Comparison of ENCODE assay signal across 19 cellular contexts in the genomic region with DNA sequence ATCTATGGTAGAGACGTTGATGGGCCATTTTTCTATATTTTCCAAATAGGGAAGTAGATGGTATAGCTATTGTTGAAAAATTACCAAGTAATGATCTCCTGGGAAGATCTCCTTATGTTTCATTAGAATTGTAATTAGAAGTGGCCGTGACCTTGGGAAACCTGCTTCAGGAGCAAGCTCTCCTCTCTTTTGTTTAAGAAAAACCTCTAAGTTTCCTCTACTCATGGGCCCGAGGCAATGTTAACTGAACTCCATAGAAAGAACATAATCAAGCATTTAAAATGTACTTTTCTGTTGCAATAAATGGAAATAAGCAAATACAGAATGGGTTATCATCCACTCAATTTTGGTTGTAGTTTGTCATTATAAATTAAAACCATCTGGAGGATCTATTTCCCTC.
DNase-seq lines count a peak whose midpoint lies in the region; ATAC-seq and TF ChIP-seq lines count a peak whose summit lies in the region.
"Had no signal": no experiment of that assay in that cellular context is flagged by ENCODE, and none has a peak within 500 bp of the region (broad histone marks: within the 10 kb centered on the region; RNA-seq: fewer than 3 reads in every experiment).

No MANE protein-coding gene starts in this region.

- peaks cover 6% of the 10 kb centered on the region for H3K9me3 Mint-ChIP-seq in nephron progenitor cell
- H3K9me3 Mint-ChIP-seq: CD8-positive, alpha-beta memory T cell; GM23338; HFFc6 had no signal

- H3K4me1 Mint-ChIP-seq in nephron progenitor cell = peaks cover 30% of the 10 kb centered on the region
- H3K4me1 Mint-ChIP-seq: CD4-positive, CD25-positive, alpha-beta regulatory T cell; CD8-positive, alpha-beta memory T cell had no signal

- H3K27me3 ChIP-seq in SJCRH30 = no peaks in the 10 kb centered on the region
- H3K27me3 ChIP-seq in esophagus muscularis mucosa = no peaks in the 10 kb centered on the region
- no peaks in the 10 kb centered on the region for H3K27me3 ChIP-seq in thoracic aorta (replicated peaks; ENCODE audit: insufficient read depth)

- no peak for TF ChIP-seq POLR2A in esophagus muscularis mucosa (IDR thresholded peaks at IDR 0.05; ENCODE audit: low read depth)

- H3K4me1 ChIP-seq in SJCRH30 = peaks cover 23% of the 10 kb centered on the region
- peaks cover 5 to 31% (median 25%) of the 10 kb centered on the region in 4 donors for H3K4me1 ChIP-seq in esophagus muscularis mucosa
- peaks cover 5 to 47% of the 10 kb centered on the region in 2 donors for H3K4me1 ChIP-seq in thoracic aorta (ENCODE audit: control insufficient read depth in 1 of 2, low read depth in 2 of 2)
- H3K4me1 ChIP-seq: BE2C had no signal

- no peaks in the 10 kb centered on the region for H3K9me3 ChIP-seq in SJCRH30 (replicated peaks)
- H3K9me3 ChIP-seq in esophagus muscularis mucosa = no peaks in the 10 kb centered on the region
- H3K9me3 ChIP-seq in thoracic aorta = no peaks in the 10 kb centered on the region
- H3K9me3 ChIP-seq: BE2C had no signal

- H3K36me3 Mint-ChIP-seq in nephron progenitor cell (ENCODE audit: low read depth) = no peaks in the 10 kb centered on the region
- H3K36me3 Mint-ChIP-seq: CD4-positive, CD25-positive, alpha-beta regulatory T cell; CD8-positive, alpha-beta memory T cell had no signal

- DNase-seq in SJCRH30 (no peak), esophagus muscularis mucosa (ENCODE audit: extremely low spot score) (no peak), thoracic aorta (ENCODE audit: low spot score) (no peak), nephron progenitor cell (no peak), NCI-H526 treated with DMSO at 0.1 percent for 48 hours (lab: John Stamatoyannopoulos, UW) (no peak)
- DNase-seq: ACHN; BE2C; CD4-positive, CD25-positive, alpha-beta regulatory T cell; CD8-positive, alpha-beta memory T cell; COR-L47; DMS 273 treated with DMSO at 0.1 percent for 48 hours; DMS53; DND-41; EL; HFFc6 had no signal

- peaks cover 3% of the 10 kb centered on the region for H3K27me3 Mint-ChIP-seq in nephron progenitor cell (ENCODE audit: low read depth, poor library complexity)

- intact Hi-C loops in esophagus muscularis mucosa (cut with DNase I) = no loop called here

- TF ChIP-seq CTCF in esophagus muscularis mucosa (IDR thresholded peaks at IDR 0.05) (no peak), thoracic aorta (IDR thresholded peaks at IDR 0.05) (no peak), nephron progenitor cell (IDR thresholded peaks at IDR 0.05) (no peak)

- H3K36me3 ChIP-seq in SJCRH30 (no peaks in the 10 kb centered on the region), esophagus muscularis mucosa (no peaks in the 10 kb centered on the region), thoracic aorta (no peaks in the 10 kb centered on the region)
- H3K36me3 ChIP-seq: BE2C had no signal

- H3K27ac Mint-ChIP-seq in nephron progenitor cell = no peak overlapping the region
- H3K27ac Mint-ChIP-seq: CD4-positive, CD25-positive, alpha-beta regulatory T cell; CD8-positive, alpha-beta memory T cell; GM23338; HFFc6 had no signal

- WGBS in esophagus muscularis mucosa = 89% methylated on average over 3 of the region's 3 CpGs

- no peak for TF ChIP-seq EP300 in esophagus muscularis mucosa (IDR thresholded peaks at IDR 0.05)

- no peak for ATAC-seq in thoracic aorta (ENCODE audit: insufficient number of reproducible peaks, low FRiP score, low read depth)
- no peak for ATAC-seq in GM21723 (IDR thresholded peaks at IDR 0.05; ENCODE audit: unreplicated experiment)
- ATAC-seq: GM23338, HCT116 had no signal

- no peak overlapping the region for H3K4me3 Mint-ChIP-seq in nephron progenitor cell
- H3K4me3 Mint-ChIP-seq: CD4-positive, CD25-positive, alpha-beta regulatory T cell; CD8-positive, alpha-beta memory T cell; GM23338; HFFc6 had no signal

- H3K27ac ChIP-seq in SJCRH30 (peak overlapping the region; percentile 92), esophagus muscularis mucosa (replicated peaks in 1 of 4) (peak overlapping the region in 3 of 4 donors; percentile 26 to 47 (median 45)), thoracic aorta (peak overlapping the region; percentile 40 to 47)
- H3K27ac ChIP-seq: HL-60 had no signal

- H3K4me3 ChIP-seq in SJCRH30 (no peak overlapping the region), esophagus muscularis mucosa (no peak overlapping the region), thoracic aorta (no peak overlapping the region)
- H3K4me3 ChIP-seq: GM23338 had no signal
